In genomic region chr1:229993894-229994293, GRCh38 we compare ENCODE assay signal across 9 cellular contexts.
"Had no signal": no experiment of that assay in that cellular context is flagged by ENCODE, and none has a peak within 500 bp of the region (broad histone marks: within the 10 kb centered on the region; RNA-seq: fewer than 3 reads in every experiment).

No MANE protein-coding gene starts in this region.

- H3K9ac ChIP-seq: GM23248 had no signal

- H3K36me3 Mint-ChIP-seq: IgD-negative memory B cell had no signal

- H3K36me3 ChIP-seq: HAP-1 had no signal

- FAIRE-seq: HepG2 had no signal

- H3K4me1 ChIP-seq: HAP-1 had no signal

- ATAC-seq: HCT116, HepG2 had no signal

- H3K4me3 ChIP-seq: GM23248, HAP-1 had no signal

- H3K27ac Mint-ChIP-seq: IgD-negative memory B cell had no signal

- H2AFZ ChIP-seq: GM23248 had no signal

- H3K9me3 ChIP-seq: HAP-1 had no signal

- H3K9me3 Mint-ChIP-seq: IgD-negative memory B cell had no signal

- DNase-seq: GM23248, GOT3, H7, KG1 had no signal

- H3K27ac ChIP-seq: GM23248, HL-60 had no signal

- H3K27me3 Mint-ChIP-seq: IgD-negative memory B cell had no signal
